In genomic region chr16:24748242-24748641, GRCh38 we compare ENCODE assay signal across 8 cellular contexts. TPM values are rescaled to one million over a fixed set of nuclear protein-coding genes. Genes with fewer than 3 reads are reported as not detected.
DNase-seq lines count a peak whose midpoint lies in the region; ATAC-seq and TF ChIP-seq lines count a peak whose summit lies in the region.

No MANE protein-coding gene starts in this region.

- DNase-seq in AG09309 (ENCODE audit: low read depth) (peak; percentile 72), Kasumi-1 (lab: John Stamatoyannopoulos, UW) (peak; percentile 40 to 44), mammary epithelial cell (peak; percentile 88), medulla oblongata (ENCODE audit: extremely low spot score) (peak; percentile 77), NCI-H345 treated with DMSO at 0.1 percent for 48 hours (lab: John Stamatoyannopoulos, UW; ENCODE audit: unreplicated experiment) (no peak), type B pancreatic cell (ENCODE audit: extremely low spot score, unreplicated experiment) (no peak), GOT3 (lab: John Stamatoyannopoulos, UW) (no peak)

- no peak overlapping the region for H2AFZ ChIP-seq in mammary epithelial cell (ENCODE audit: low read depth, low read length)

- no peak for ATAC-seq in HG03095 (IDR thresholded peaks at IDR 0.05; ENCODE audit: unreplicated experiment)

- intact Hi-C loops in mammary epithelial cell (cut with micrococcal nuclease), result loop anchor here (1.0 kb wide), 1 partner anchor 18 kb away; no protein-coding TSS in a partner anchor

- H3K9me3 Mint-ChIP-seq in type B pancreatic cell, result no peaks in the 10 kb centered on the region

- H3K9ac ChIP-seq in mammary epithelial cell (ENCODE audit: insufficient read depth, low read length), result no peak overlapping the region

- H3K4me1 Mint-ChIP-seq in type B pancreatic cell (ENCODE audit: unreplicated experiment), result peaks cover 30% of the 10 kb centered on the region

- no peak overlapping the region for H3K27ac ChIP-seq in mammary epithelial cell (ENCODE audit: insufficient read depth, low read depth, low read length)

- peak overlapping the region; percentile 22 for H3K4me2 ChIP-seq in mammary epithelial cell (ENCODE audit: insufficient read depth, low read depth, low read length)

- no peak overlapping the region for H3K27ac Mint-ChIP-seq in type B pancreatic cell

- H3K4me1 ChIP-seq in mammary epithelial cell (ENCODE audit: insufficient read depth, low read length), result peaks cover 23% of the 10 kb centered on the region

- BruUV-seq in mammary epithelial cell (replicated peaks; lab: Mats Ljungman, UMichigan), result no TSS peak

- H3K36me3 Mint-ChIP-seq in type B pancreatic cell, result peaks cover 10% of the 10 kb centered on the region

- no peaks in the 10 kb centered on the region for H3K9me3 ChIP-seq in mammary epithelial cell (replicated peaks; ENCODE audit: insufficient read depth, low read length)

- peaks cover 94% of the 10 kb centered on the region for H3K79me2 ChIP-seq in mammary epithelial cell (ENCODE audit: insufficient read depth, low read length)

- 26% methylated on average over 2 of the region's 2 CpGs for WGBS in mammary epithelial cell (ENCODE audit: low coverage, missing lambda C conversion rate)

- no peak overlapping the region for H3K4me3 ChIP-seq in AG09309 (ENCODE audit: control insufficient read depth, low read depth, low read length)
- no peak overlapping the region for H3K4me3 ChIP-seq in mammary epithelial cell (replicated peaks in 1 of 3; ENCODE audit: insufficient read depth in 1 of 3, low read depth in 2 of 3, low read length in 3 of 3)

- dilution Hi-C loops in mammary epithelial cell (cut with HindIII; ENCODE audit: low sequenced_read_pairs), result loop anchor here (5.0 kb wide), 1 partner anchor 66 kb away; no protein-coding TSS in a partner anchor

- no peaks in the 10 kb centered on the region for H3K27me3 ChIP-seq in mammary epithelial cell (ENCODE audit: insufficient read depth, low read length)

- peaks cover 5% of the 10 kb centered on the region for H4K20me1 ChIP-seq in mammary epithelial cell (ENCODE audit: insufficient read depth, low read length)

- no peak overlapping the region for H3K4me3 Mint-ChIP-seq in type B pancreatic cell

- in situ Hi-C loops in mammary epithelial cell (cut with MboI; ENCODE audit: low sequenced_read_pairs in 2 of 2), result no loop called here

- no peak for TF ChIP-seq CTCF in AG09309 (IDR thresholded peaks at IDR 0.05; ENCODE audit: control insufficient read depth, insufficient read depth, low read depth, low read length, missing control alignments)
- TF ChIP-seq CTCF in mammary epithelial cell (conservative IDR thresholded peaks at IDR 0.05 in 1 of 2, IDR thresholded peaks at IDR 0.05 in 1 of 2; ENCODE audit: extremely low read depth in 1 of 2, insufficient read depth in 1 of 2, low read depth in 1 of 2, low read length in 2 of 2), result no peak
- TF ChIP-seq CTCF in type B pancreatic cell (conservative IDR thresholded peaks at IDR 0.05), result no peak

- no peaks in the 10 kb centered on the region for H3K27me3 Mint-ChIP-seq in type B pancreatic cell

- H3K36me3 ChIP-seq in mammary epithelial cell (ENCODE audit: insufficient read depth, low read length), result no peaks in the 10 kb centered on the region

- CTCF ChIA-PET in mammary epithelial cell (lab: Charles Lee; ENCODE audit: low non-redundant PET), result interaction anchor here (0.6 kb wide), 1 partner anchor 11 kb away, joined by 4 read pairs; no protein-coding TSS in a partner anchor

RNA-seq across cellular contexts. Expression of gene TNRC6A, which starts 18.8 kb away (rescaled TPM):
- total RNA-seq in mammary epithelial cell (10 to 100 TPM; 21.3 to 36.9 TPM), type B pancreatic cell (ENCODE audit: low replicate concordance) (40.0 and 65.9 TPM in 2 replicates)
- polyA plus RNA-seq in mammary epithelial cell, result 22.3 TPM
- 45.5 TPM for polyA minus RNA-seq in mammary epithelial cell

Comparison
In these comparisons a context has a peak if more than half of its experiments do, and no peak if none do; other contexts are left out.
1. DNase-seq: peak in AG09309 (single experiment), Kasumi-1 (2 of 2), mammary epithelial cell (single experiment) and medulla oblongata (single experiment); none in NCI-H345 treated with DMSO at 0.1 percent for 48 hours (single experiment), type B pancreatic cell (single experiment) and GOT3 (single experiment).